Comparison of ENCODE assay signal across 2 cellular contexts in genomic region chr4:971670-972500, GRCh38.
TF ChIP-seq lines count a peak whose summit lies in the region.

No MANE protein-coding gene starts in this region.

TF ChIP-seq in endothelial cell of umbilical vein, 7 proteins besides CTCF, POLR2A, EP300 and RAD21:
- TF ChIP-seq POLR2AphosphoS5 (IDR thresholded peaks at IDR 0.05; ENCODE audit: insufficient read depth, low read depth, low read length) (no peak), EZH2 (IDR thresholded peaks at IDR 0.05; ENCODE audit: borderline replicate concordance, low read depth, low read length, severe bottlenecking) (no peak), GATA2 (IDR thresholded peaks at IDR 0.05; ENCODE audit: insufficient read depth, insufficient read length, low read depth, low read length) (no peak), JUN (IDR thresholded peaks at IDR 0.05; ENCODE audit: borderline replicate concordance, insufficient read depth, insufficient read length, low read depth) (no peak), FOS (IDR thresholded peaks at IDR 0.05; ENCODE audit: borderline replicate concordance, insufficient read depth, low read length) (no peak), MYC (IDR thresholded peaks at IDR 0.05; ENCODE audit: low read depth, low read length) (no peak), MAX (IDR thresholded peaks at IDR 0.05; ENCODE audit: insufficient read depth, insufficient read length) (no peak)

TF ChIP-seq in HEK293T, 16 proteins besides CTCF, POLR2A, EP300 and RAD21:
- TF ChIP-seq SUZ12 (IDR thresholded peaks at IDR 0.05) (no peak), BHLHE40 (IDR thresholded peaks at IDR 0.05; ENCODE audit: borderline replicate concordance) (no peak), CTBP1 (IDR thresholded peaks at IDR 0.05; ENCODE audit: borderline replicate concordance) (no peak), NFRKB (IDR thresholded peaks at IDR 0.05) (no peak), L3MBTL2 (conservative IDR thresholded peaks at IDR 0.05) (no peak), ELF4 (IDR thresholded peaks at IDR 0.05) (no peak), ARNT (IDR thresholded peaks at IDR 0.05) (no peak), SP1 (IDR thresholded peaks at IDR 0.05) (no peak), FOXA1 (IDR thresholded peaks at IDR 0.05) (no peak), TARDBP (IDR thresholded peaks at IDR 0.05) (no peak), FOXK2 (IDR thresholded peaks at IDR 0.05) (no peak)
